ENCODE assay signal across 23 cellular contexts in genomic region chr4:168682898-168683500, GRCh38.
"Had no signal": no experiment of that assay in that cellular context is flagged by ENCODE, and none has a peak within 500 bp of the region (broad histone marks: within the 10 kb centered on the region; RNA-seq: fewer than 3 reads in every experiment).

No MANE protein-coding gene starts in this region.

- ATAC-seq: gastroesophageal sphincter; left colon; naive thymus-derived CD8-positive, alpha-beta T cell had no signal

- H3K36me3 ChIP-seq: gastroesophageal sphincter, spleen had no signal

- H2AFZ ChIP-seq: hepatocyte, neural progenitor cell had no signal

- H3K9ac ChIP-seq: neural progenitor cell had no signal

- H3K27me3 ChIP-seq: ascending aorta, brain microvascular endothelial cell, gastroesophageal sphincter, hepatocyte, neural progenitor cell, right atrium auricular region, spleen, testis, transverse colon had no signal

- H3K9me3 ChIP-seq: ascending aorta, gastroesophageal sphincter, right atrium auricular region, spleen, testis, transverse colon had no signal

- H3K79me2 ChIP-seq: hepatocyte had no signal

- H3K27ac ChIP-seq: ascending aorta, brain microvascular endothelial cell, gastroesophageal sphincter, hepatocyte, neural progenitor cell, right atrium auricular region, spleen, testis, transverse colon, VCaP had no signal

- H3K4me2 ChIP-seq: hepatocyte, neural progenitor cell had no signal

- DNase-seq: activated CD4-positive, alpha-beta T cell treated with anti-CD3 and anti-CD28 coated beads for 4 hours; activated CD4-positive, alpha-beta T cell treated with anti-CD3 and anti-CD28 coated beads, Interleukin-2, amount 50 U/mL, for 4 hours; activated effector memory CD4-positive, alpha-beta T cell treated with anti-CD3 and anti-CD28 coated beads, Interleukin-2, amount 50 U/mL, for 16 hours; activated naive CD4-positive, alpha-beta T cell treated with anti-CD3 and anti-CD28 coated beads for 36 hours; activated naive CD8-positive, alpha-beta T cell treated with anti-CD3 and anti-CD28 coated beads for 36 hours; activated T-cell treated with anti-CD3 and anti-CD28 coated beads for 4 hours; brain microvascular endothelial cell; central memory CD4-positive, alpha-beta T cell; dermis blood vessel endothelial cell; effector CD4-positive, alpha-beta T cell; left colon; naive thymus-derived CD8-positive, alpha-beta T cell; occipital lobe; spleen; stimulated activated naive CD4-positive, alpha-beta T cell treated with Interleukin-2 at 50 U/mL for 16 hours; testis; transverse colon had no signal

- H3K4me1 ChIP-seq: gastroesophageal sphincter, neural progenitor cell, spleen, testis, transverse colon had no signal

- H3K4me3 ChIP-seq: ascending aorta, gastroesophageal sphincter, hepatocyte, neural progenitor cell, right atrium auricular region, spleen, testis, transverse colon had no signal
